34 cellular contexts compared by ENCODE assay signal in the genomic region with DNA sequence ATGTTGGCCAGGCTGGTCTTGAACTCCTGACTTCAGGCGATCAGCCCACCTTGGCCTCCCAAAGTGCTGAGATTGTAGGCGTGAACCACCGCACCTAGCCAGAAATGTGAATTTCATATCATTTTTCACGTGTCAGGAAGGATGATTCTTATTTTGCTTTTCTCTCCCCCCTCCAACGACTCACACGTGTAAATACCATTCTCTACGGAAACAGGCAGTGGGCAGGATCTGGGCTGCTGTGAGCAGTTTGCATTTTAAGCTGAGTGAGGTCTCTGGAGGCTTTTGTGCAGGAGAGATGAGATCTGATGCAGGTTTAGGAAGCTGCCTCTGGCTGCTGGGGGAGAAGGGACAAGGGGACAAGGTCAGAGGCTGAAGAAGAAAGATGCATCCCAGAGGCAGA. TPM values are rescaled to one million over a fixed set of nuclear protein-coding genes. Genes with fewer than 3 reads are reported as not detected.
DNase-seq lines count a peak whose midpoint lies in the region; ATAC-seq and TF ChIP-seq lines count a peak whose summit lies in the region.
"Had no signal": no experiment of that assay in that cellular context is flagged by ENCODE, and none has a peak within 500 bp of the region (broad histone marks: within the 10 kb centered on the region; RNA-seq: fewer than 3 reads in every experiment).

No MANE protein-coding gene starts in this region.

- CTCF ChIA-PET in SK-N-SH (lab: Yijun Ruan, JAX): interaction anchor here (1.8 kb wide), 1 partner anchor 11 kb away, joined by 8 read pairs; no protein-coding TSS in a partner anchor
- CTCF ChIA-PET in WTC11 (lab: Charles Lee): interaction anchor here (1.8 kb wide), 1 partner anchor 55 kb away, joined by 5 read pairs; no protein-coding TSS in a partner anchor

- no peak for TF ChIP-seq EP300 in SK-N-SH (IDR thresholded peaks at IDR 0.05; ENCODE audit: borderline replicate concordance in 1 of 2, low read depth in 1 of 2, low read length in 1 of 2)

- no peaks in the 10 kb centered on the region for H3K79me1 ChIP-seq in neuronal stem cell (ENCODE audit: low read depth, low read length)

- H3K9ac ChIP-seq in SK-N-SH (no peak overlapping the region), neuronal stem cell (ENCODE audit: low read depth, low read length, poor library complexity) (no peak overlapping the region), colonic mucosa (ENCODE audit: low read depth in 2 of 2, low read length in 2 of 2) (no peak overlapping the region)

- no peak overlapping the region for H3K4me2 ChIP-seq in SK-N-SH
- no peak overlapping the region for H3K4me2 ChIP-seq in neuronal stem cell (ENCODE audit: insufficient read depth, low read length, poor library complexity, severe bottlenecking)

- no peak overlapping the region for H3K14ac ChIP-seq in neuronal stem cell (ENCODE audit: low read length)

- H3K4ac ChIP-seq in neuronal stem cell (ENCODE audit: low read length): no peak overlapping the region

- 33% methylated on average over 7 of the region's 7 CpGs for WGBS in SK-N-SH (ENCODE audit: low lambda C conversion rate)
- WGBS in neuronal stem cell (ENCODE audit: extremely low coverage in 2 of 2, insufficient read length in 2 of 2, insufficient replicate concordance in 1 of 2), 2 donors: no CpG with 5 or more reads among the region's 7 CpGs

- H3K27me3 ChIP-seq in SK-N-SH (ENCODE audit: insufficient read depth) (peaks cover 42% of the 10 kb centered on the region), neuronal stem cell (ENCODE audit: control insufficient read depth in 3 of 3, insufficient read depth in 3 of 3, low read depth in 1 of 3, low read length in 3 of 3) (peaks cover 0 to 19% (median 17%) of the 10 kb centered on the region in 3 experiments), colonic mucosa (peaks cover 21% of the 10 kb centered on the region)
- H3K27me3 ChIP-seq: SJCRH30 had no signal

- H3K23ac ChIP-seq in neuronal stem cell (ENCODE audit: low read depth, low read length, poor library complexity): no peak overlapping the region

- no peaks in the 10 kb centered on the region for H3K9me2 ChIP-seq in SK-N-SH

- DNase-seq in SK-N-SH: no peak
- DNase-seq in WTC11 (ENCODE audit: low spot score): no peak
- no peak for DNase-seq in neuronal stem cell (ENCODE audit: low spot score)
- DNase-seq in colonic mucosa: no peak
- DNase-seq in stimulated activated effector memory CD8-positive, alpha-beta T cell treated with anti-CD3 and anti-CD28 coated beads, Interleukin-12 subunit alpha, Interleukin-12 subunit beta, amount 100 ng/mL, for 72 hours (ENCODE audit: low spot score in 2 of 2): no peak
- DNase-seq: ACHN; CD4-positive, alpha-beta memory T cell; COR-L47; DMS53; GDM1; MV-4-11; NCI-H1105; NCI-H1436 treated with DMSO at 0.1 percent for 48 hours; NCI-H187 treated with DMSO at 0.1 percent for 48 hours; NCI-H2171 treated with DMSO at 0.1 percent for 48 hours; NCI-H345; NCI-H510A treated with DMSO at 0.1 percent for 48 hours; NCI-H748 treated with DMSO at 0.1 percent for 48 hours; PC-3; SJCRH30 had no signal

- no peak overlapping the region for H2BK5ac ChIP-seq in neuronal stem cell (ENCODE audit: low read length)

- intact Hi-C loops in colonic mucosa (cut with DNase I): no loop called here

- no peak overlapping the region for H3K18ac ChIP-seq in neuronal stem cell (ENCODE audit: low read length)

- peak overlapping the region; percentile 17; the same call in 1 of the 2 replicates for H3K27ac Mint-ChIP-seq in WTC11
- no peak overlapping the region for H3K27ac Mint-ChIP-seq in stimulated activated effector memory CD8-positive, alpha-beta T cell treated with anti-CD3 and anti-CD28 coated beads, Interleukin-12 subunit alpha, Interleukin-12 subunit beta, amount 100 ng/mL, for 72 hours
- H3K27ac Mint-ChIP-seq: CD4-positive, alpha-beta memory T cell had no signal

- H2AFZ ChIP-seq in SK-N-SH (ENCODE audit: low read depth) (no peak overlapping the region), neuronal stem cell (ENCODE audit: low read length) (peak overlapping the region; percentile 20)

- H3K4me1 ChIP-seq in SK-N-SH (ENCODE audit: control insufficient read depth in 1 of 2, insufficient read depth in 2 of 2, low read depth in 1 of 2, low read length in 1 of 2) (no peaks in the 10 kb centered on the region), neuronal stem cell (ENCODE audit: control insufficient read depth in 2 of 2, insufficient read depth in 1 of 2, low read depth in 1 of 2, low read length in 2 of 2) (peaks cover 0 to 1% of the 10 kb centered on the region in 2 donors), colonic mucosa (no peaks in the 10 kb centered on the region)
- H3K4me1 ChIP-seq: SJCRH30 had no signal

- H3K79me2 ChIP-seq in SK-N-SH (ENCODE audit: insufficient read depth): no peaks in the 10 kb centered on the region

- ATAC-seq in SK-N-SH treated with all-trans-retinoic acid at 6 μM for 48 hours (peak; percentile 16; the same call in 1 of the 3 replicates), WTC11 (no peak), GM18868 (IDR thresholded peaks at IDR 0.05; ENCODE audit: unreplicated experiment) (no peak)
- no peak for ATAC-seq in stimulated activated effector memory CD8-positive, alpha-beta T cell treated with anti-CD3 and anti-CD28 coated beads, Interleukin-12 subunit alpha, Interleukin-12 subunit beta, amount 100 ng/mL, for 72 hours
- ATAC-seq: GM12878, HCT116, HepG2, K562, PC-3, Right ventricle myocardium inferior had no signal

- peaks cover 11% of the 10 kb centered on the region for H3K9me3 Mint-ChIP-seq in WTC11
- peaks cover 6% of the 10 kb centered on the region for H3K9me3 Mint-ChIP-seq in stimulated activated effector memory CD8-positive, alpha-beta T cell treated with anti-CD3 and anti-CD28 coated beads, Interleukin-12 subunit alpha, Interleukin-12 subunit beta, amount 100 ng/mL, for 72 hours

- peaks cover 41% of the 10 kb centered on the region for H3K27me3 Mint-ChIP-seq in WTC11 (ENCODE audit: low read depth)

- H2BK12ac ChIP-seq in neuronal stem cell (ENCODE audit: low read length): no peak overlapping the region

- TF ChIP-seq CTCF in SK-N-SH (IDR thresholded peaks at IDR 0.05) (no peak), WTC11 (IDR thresholded peaks at IDR 0.05) (no peak), colonic mucosa (IDR thresholded peaks at IDR 0.05) (no peak)

- H4K91ac ChIP-seq in neuronal stem cell (ENCODE audit: low read depth, low read length, poor library complexity): no peak overlapping the region

- H3K4me3 ChIP-seq in SK-N-SH (ENCODE audit: low read depth in 2 of 2, low read length in 1 of 2): no peak overlapping the region
- no peak overlapping the region for H3K4me3 ChIP-seq in neuronal stem cell (ENCODE audit: low read length in 2 of 2)
- H3K4me3 ChIP-seq in colonic mucosa: no peak overlapping the region
- H3K4me3 ChIP-seq: GM12878, K562, SJCRH30 had no signal

- no peak overlapping the region for H2BK120ac ChIP-seq in neuronal stem cell (ENCODE audit: low read depth, low read length)

- no peaks in the 10 kb centered on the region for H4K20me1 ChIP-seq in SK-N-SH (ENCODE audit: insufficient read depth)

- peaks cover 5% of the 10 kb centered on the region; the same call in 1 of the 2 replicates for H3K36me3 Mint-ChIP-seq in WTC11
- no peaks in the 10 kb centered on the region for H3K36me3 Mint-ChIP-seq in stimulated activated effector memory CD8-positive, alpha-beta T cell treated with anti-CD3 and anti-CD28 coated beads, Interleukin-12 subunit alpha, Interleukin-12 subunit beta, amount 100 ng/mL, for 72 hours

- peaks cover 2% of the 10 kb centered on the region for H3F3A ChIP-seq in SK-N-SH (replicated peaks; ENCODE audit: insufficient read depth)

- POLR2A ChIA-PET in SK-N-SH (lab: Yijun Ruan, JAX) (no interaction called here), WTC11 (lab: Charles Lee) (no interaction called here)

- H2AK5ac ChIP-seq in neuronal stem cell (ENCODE audit: low read depth, low read length): no peak overlapping the region

- no peaks in the 10 kb centered on the region for H3K36me3 ChIP-seq in SK-N-SH (replicated peaks in 1 of 2; ENCODE audit: control insufficient read depth in 1 of 2, insufficient read depth in 2 of 2, low read length in 1 of 2)
- H3K36me3 ChIP-seq in neuronal stem cell (replicated peaks in 1 of 2; ENCODE audit: control insufficient read depth in 2 of 2, insufficient read depth in 2 of 2, low read length in 2 of 2): no peaks in the 10 kb centered on the region
- no peaks in the 10 kb centered on the region for H3K36me3 ChIP-seq in colonic mucosa
- H3K36me3 ChIP-seq: SJCRH30 had no signal

- H3K4me1 Mint-ChIP-seq in WTC11: peaks cover 23% of the 10 kb centered on the region
- peaks cover 12% of the 10 kb centered on the region for H3K4me1 Mint-ChIP-seq in stimulated activated effector memory CD8-positive, alpha-beta T cell treated with anti-CD3 and anti-CD28 coated beads, Interleukin-12 subunit alpha, Interleukin-12 subunit beta, amount 100 ng/mL, for 72 hours

- H3K27ac ChIP-seq in SK-N-SH (ENCODE audit: low read depth in 2 of 2, low read length in 1 of 2): no peak overlapping the region
- H3K27ac ChIP-seq in neuronal stem cell (replicated peaks; ENCODE audit: low read length): no peak overlapping the region
- no peak overlapping the region for H3K27ac ChIP-seq in colonic mucosa
- H3K27ac ChIP-seq: 22Rv1, SJCRH30 had no signal

- no peak overlapping the region for H2BK15ac ChIP-seq in neuronal stem cell (ENCODE audit: low read length)

- H3K4me3 Mint-ChIP-seq in WTC11: no peak overlapping the region
- no peak overlapping the region for H3K4me3 Mint-ChIP-seq in stimulated activated effector memory CD8-positive, alpha-beta T cell treated with anti-CD3 and anti-CD28 coated beads, Interleukin-12 subunit alpha, Interleukin-12 subunit beta, amount 100 ng/mL, for 72 hours
- H3K4me3 Mint-ChIP-seq: CD4-positive, alpha-beta memory T cell had no signal

- TF ChIP-seq RAD21 in SK-N-SH (IDR thresholded peaks at IDR 0.05; ENCODE audit: low read length): no peak

- H3K9me3 ChIP-seq in SK-N-SH (no peaks in the 10 kb centered on the region), neuronal stem cell (replicated peaks in 1 of 2; ENCODE audit: control insufficient read depth in 2 of 2, insufficient read depth in 1 of 2, low read depth in 1 of 2, low read length in 2 of 2) (peaks cover 0 to 5% of the 10 kb centered on the region in 2 donors), colonic mucosa (no peaks in the 10 kb centered on the region)

- no peak overlapping the region for H4K8ac ChIP-seq in neuronal stem cell (ENCODE audit: low read depth, low read length)

RNA-seq across cellular contexts. Expression of gene ANKRD24, which starts 11.9 kb away (rescaled TPM):
- polyA plus RNA-seq in SK-N-SH (2012; rRNA removed): 0.87 and 1.1 TPM in 2 replicates
- 0.38 and 0.42 TPM in 2 replicates for polyA plus RNA-seq in SK-N-SH (2012; cell fraction: cytosol; rRNA removed)
- polyA plus RNA-seq in SK-N-SH (2012; cell fraction: nucleus; rRNA removed): 3.8 and 4.4 TPM in 2 replicates
- total RNA-seq in WTC11 (2021) (11.3 to 15.0 TPM (median 14.8 TPM) in 3 replicates), colonic mucosa (1 to 10 TPM in 1 of 2 donors, under 1 TPM in 1; 0.35 to 1.8 TPM)
- 0.60 TPM for polyA plus RNA-seq in neuronal stem cell (2013, experiment 1 of 2)
- 0.64 TPM for polyA plus RNA-seq in neuronal stem cell (2013, experiment 2 of 2)

RNA-seq across cellular contexts. Expression of gene SIRT6, which starts 12.0 kb away (rescaled TPM):
- polyA plus RNA-seq in SK-N-SH (2012; rRNA removed): 37.2 and 41.0 TPM in 2 replicates
- 14.6 and 20.5 TPM in 2 replicates for polyA plus RNA-seq in SK-N-SH (2012; cell fraction: cytosol; rRNA removed)
- 121 and 130 TPM in 2 replicates for polyA plus RNA-seq in SK-N-SH (2012; cell fraction: nucleus; rRNA removed)
- 27.2 to 29.9 TPM (median 28.1 TPM) in 3 replicates for total RNA-seq in WTC11 (2021)
- polyA plus RNA-seq in neuronal stem cell (2013, experiment 1 of 2): 14.7 TPM
- 15.1 TPM for polyA plus RNA-seq in neuronal stem cell (2013, experiment 2 of 2)
- total RNA-seq in colonic mucosa: 100 to 1,000 TPM in 1 of 2 donors, 10 to 100 TPM in 1; 83.9 to 120 TPM

RNA-seq across cellular contexts. Expression of gene EBI3, which starts 35.0 kb away (rescaled TPM):
- polyA plus RNA-seq in SK-N-SH (2012; rRNA removed): 3.6 and 3.7 TPM in 2 replicates
- 2.1 and 2.6 TPM in 2 replicates for polyA plus RNA-seq in SK-N-SH (2012; cell fraction: cytosol; rRNA removed)
- 2.1 and 2.9 TPM in 2 replicates for polyA plus RNA-seq in SK-N-SH (2012; cell fraction: nucleus; rRNA removed)
- 0.81 to 1.5 TPM (median 1.1 TPM) in 3 replicates for total RNA-seq in WTC11 (2021)
- 0.06 TPM for polyA plus RNA-seq in neuronal stem cell (2013, experiment 1 of 2)
- polyA plus RNA-seq in neuronal stem cell (2013, experiment 2 of 2): 0.03 TPM
- total RNA-seq in colonic mucosa: 1 to 10 TPM in 1 of 2 donors, under 1 TPM in 1; 0.56 to 1.6 TPM
- total RNA-seq: CD4-positive, alpha-beta memory T cell; HepG2; HT-29; PC-3; SJCRH30 had no signal

RNA-seq across cellular contexts. Expression of gene CREB3L3, which starts 40.9 kb away (rescaled TPM):
- 0.05 TPM in 1 of 2 replicates, not detected in the other for polyA plus RNA-seq in SK-N-SH (2012; rRNA removed)
- 0.01 and 0.04 TPM in 2 replicates for polyA plus RNA-seq in SK-N-SH (2012; cell fraction: cytosol; rRNA removed)
- 0.06 and 0.08 TPM in 2 replicates for polyA plus RNA-seq in SK-N-SH (2012; cell fraction: nucleus; rRNA removed)
- total RNA-seq in WTC11 (2021): 0.09 to 0.46 TPM in 2 of 3 replicates, not detected in the other
- 0.11 TPM for polyA plus RNA-seq in neuronal stem cell (2013, experiment 1 of 2)
- 0.07 TPM for polyA plus RNA-seq in neuronal stem cell (2013, experiment 2 of 2)
- total RNA-seq in colonic mucosa: 1 to 10 TPM; 1.1 to 9.9 TPM
- total RNA-seq: CD4-positive, alpha-beta memory T cell; GM12878; H4; HT-29; LHCN-M2; MCF 10A; PC-3; Right ventricle myocardium inferior; RPMI7951; SJCRH30 had no signal
- polyA plus RNA-seq: BJ; CD4-positive, alpha-beta memory T cell had no signal

RNA-seq across cellular contexts. Expression of gene YJU2, which starts 52.5 kb away (rescaled TPM):
- 25.3 and 29.0 TPM in 2 replicates for polyA plus RNA-seq in SK-N-SH (2012; rRNA removed)
- 19.2 and 22.0 TPM in 2 replicates for polyA plus RNA-seq in SK-N-SH (2012; cell fraction: cytosol; rRNA removed)
- polyA plus RNA-seq in SK-N-SH (2012; cell fraction: nucleus; rRNA removed): 18.9 and 21.1 TPM in 2 replicates
- total RNA-seq in WTC11 (2021): 24.3 to 26.5 TPM (median 25.2 TPM) in 3 replicates
- polyA plus RNA-seq in neuronal stem cell (2013, experiment 1 of 2): 17.8 TPM
- polyA plus RNA-seq in neuronal stem cell (2013, experiment 2 of 2): 16.3 TPM
- total RNA-seq in colonic mucosa: 10 to 100 TPM; 15.8 to 25.8 TPM
